15 cellular contexts compared by ENCODE assay signal in the genomic region with DNA sequence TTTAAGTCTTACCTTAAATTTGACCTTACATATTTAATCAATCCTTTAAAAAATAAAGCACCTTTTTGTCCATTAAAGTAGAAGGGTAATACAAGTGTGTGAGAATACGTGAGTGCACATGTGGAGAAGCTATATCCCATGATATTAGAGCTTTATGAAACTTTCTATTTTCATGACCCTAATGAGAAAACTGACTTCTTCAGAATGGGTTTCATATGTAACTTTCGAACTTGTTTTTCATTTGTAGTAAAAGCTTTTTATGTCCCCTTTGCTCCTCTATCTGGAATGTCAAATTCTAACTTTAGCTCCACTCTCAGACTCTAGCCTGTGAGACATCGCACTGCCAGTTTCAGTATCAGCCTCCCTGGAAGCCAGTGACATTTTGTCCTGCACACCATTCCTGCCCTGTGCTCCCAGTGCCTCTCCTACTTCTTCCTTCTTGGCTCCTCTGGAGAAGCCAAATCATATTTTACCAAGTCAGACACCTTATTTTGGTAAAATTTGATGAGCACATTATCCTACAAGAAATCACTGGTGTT.
"Had no signal": no experiment of that assay in that cellular context is flagged by ENCODE, and none has a peak within 500 bp of the region (broad histone marks: within the 10 kb centered on the region; RNA-seq: fewer than 3 reads in every experiment).

No MANE protein-coding gene starts in this region.

- H3K9me3 ChIP-seq: transverse colon had no signal

- H3K9me3 Mint-ChIP-seq: activated CD8-positive, alpha-beta T cell treated with anti-CD3 and anti-CD28 coated beads for 36 hours; activated naive CD8-positive, alpha-beta T cell treated with anti-CD3 and anti-CD28 coated beads, Interleukin-2, amount 50 U/mL, for 24 hours; activated T-helper 1 cell treated with anti-CD3 and anti-CD28 coated beads, Interleukin-12 subunit alpha, Interleukin-12 subunit beta, Interleukin-2, Interleukin-4 antibody, amounts not matched to agents 30 ng/mL and 10 ng/mL and 1 ng/mL, durations not matched to agents 14 hours and 24 hours and 36 hours; nephron had no signal

- H3K27ac Mint-ChIP-seq: activated CD4-positive, alpha-beta T cell treated with anti-CD3 and anti-CD28 coated beads for 36 hours; activated CD8-positive, alpha-beta T cell treated with anti-CD3 and anti-CD28 coated beads for 36 hours; activated naive CD8-positive, alpha-beta T cell treated with anti-CD3 and anti-CD28 coated beads, Interleukin-2, amount 50 U/mL, for 24 hours; activated T-helper 1 cell treated with anti-CD3 and anti-CD28 coated beads, Interleukin-12 subunit alpha, Interleukin-12 subunit beta, Interleukin-2, Interleukin-4 antibody, amounts not matched to agents 30 ng/mL and 10 ng/mL and 1 ng/mL, durations not matched to agents 14 hours and 24 hours and 36 hours; nephron had no signal

- H3K27me3 ChIP-seq: transverse colon had no signal

- H3K4me3 Mint-ChIP-seq: activated CD4-positive, alpha-beta T cell treated with anti-CD3 and anti-CD28 coated beads for 36 hours; activated CD8-positive, alpha-beta T cell treated with anti-CD3 and anti-CD28 coated beads for 36 hours; activated naive CD8-positive, alpha-beta T cell treated with anti-CD3 and anti-CD28 coated beads, Interleukin-2, amount 50 U/mL, for 24 hours; activated T-helper 1 cell treated with anti-CD3 and anti-CD28 coated beads, Interleukin-12 subunit alpha, Interleukin-12 subunit beta, Interleukin-2, Interleukin-4 antibody, amounts not matched to agents 30 ng/mL and 10 ng/mL and 1 ng/mL, durations not matched to agents 14 hours and 24 hours and 36 hours; nephron had no signal

- H3K36me3 ChIP-seq: transverse colon had no signal

- DNase-seq: activated CD4-positive, alpha-beta T cell treated with anti-CD3 and anti-CD28 coated beads for 36 hours; activated CD8-positive, alpha-beta memory T cell treated with anti-CD3 and anti-CD28 coated beads, Interleukin-2, amount 50 U/mL, for 4 hours; activated CD8-positive, alpha-beta T cell treated with anti-CD3 and anti-CD28 coated beads for 36 hours; activated naive CD4-positive, alpha-beta T cell; activated naive CD8-positive, alpha-beta T cell treated with anti-CD3 and anti-CD28 coated beads, Interleukin-2, amount 50 U/mL, for 24 hours; caudate nucleus; cortex of kidney; effector CD8-positive, alpha-beta T cell; foreskin melanocyte; hypothalamus; mammary epithelial cell; T-helper 9 cell; transverse colon had no signal

- H3K4me1 Mint-ChIP-seq: nephron had no signal

- H3K27ac ChIP-seq: transverse colon had no signal

- H3K4me3 ChIP-seq: transverse colon had no signal

- H3K27me3 Mint-ChIP-seq: activated CD4-positive, alpha-beta T cell treated with anti-CD3 and anti-CD28 coated beads for 36 hours; activated CD8-positive, alpha-beta T cell treated with anti-CD3 and anti-CD28 coated beads for 36 hours; activated naive CD8-positive, alpha-beta T cell treated with anti-CD3 and anti-CD28 coated beads, Interleukin-2, amount 50 U/mL, for 24 hours had no signal
